In the genomic region with DNA sequence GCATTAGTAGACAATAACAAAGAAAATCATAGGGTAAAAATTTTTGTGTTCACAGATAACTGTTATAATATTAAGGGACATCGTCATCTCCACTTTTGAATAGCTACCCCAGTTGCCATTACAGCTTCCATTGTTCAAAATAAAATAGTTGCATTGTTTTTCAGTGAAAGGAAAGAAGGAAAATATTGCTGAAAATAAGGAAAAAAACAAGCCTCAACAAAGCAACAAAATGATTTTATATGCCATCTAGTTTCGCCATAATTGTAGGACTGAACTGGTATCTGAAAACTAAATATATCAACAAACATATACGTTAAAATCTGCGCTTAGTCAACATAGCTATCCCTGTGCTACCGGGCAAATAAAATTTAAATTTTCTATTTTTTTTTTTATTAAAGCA, we compare ENCODE assay signal across 11 cellular contexts. TPM values are rescaled to one million over a fixed set of nuclear protein-coding genes. Genes with fewer than 3 reads are reported as not detected.
DNase-seq lines count a peak whose midpoint lies in the region; ATAC-seq and TF ChIP-seq lines count a peak whose summit lies in the region.
"Had no signal": no experiment of that assay in that cellular context is flagged by ENCODE, and none has a peak within 500 bp of the region (broad histone marks: within the 10 kb centered on the region; RNA-seq: fewer than 3 reads in every experiment).

No MANE protein-coding gene starts in this region.

- WGBS in transverse colon (ENCODE audit: low coverage in 1 of 2), 2 donors = 64 to 68% methylated on average over 5 of the region's 5 CpGs

- ATAC-seq in Right ventricle myocardium superior (ENCODE audit: poor library complexity) (no peak), lower lobe of right lung (no peak), HG03439 (IDR thresholded peaks at IDR 0.05; ENCODE audit: unreplicated experiment) (no peak)
- ATAC-seq: WTC11 had no signal

- no peaks in the 10 kb centered on the region for H3K9me3 ChIP-seq in left ventricle myocardium inferior (replicated peaks)
- no peaks in the 10 kb centered on the region for H3K9me3 ChIP-seq in adipocyte (ENCODE audit: control insufficient read depth, low read length)
- H3K9me3 ChIP-seq in lower lobe of right lung = no peaks in the 10 kb centered on the region
- no peaks in the 10 kb centered on the region for H3K9me3 ChIP-seq in transverse colon
- H3K9me3 ChIP-seq: ascending aorta had no signal

- H3K4me1 ChIP-seq in left ventricle myocardium inferior (peaks cover 96% of the 10 kb centered on the region), adipocyte (ENCODE audit: control insufficient read depth, insufficient read depth, low read length) (peaks cover 35% of the 10 kb centered on the region), lower lobe of right lung (peaks cover 43% of the 10 kb centered on the region), transverse colon (peaks cover 7 to 52% (median 25%) of the 10 kb centered on the region in 4 donors)

- DNase-seq in left ventricle myocardium inferior (no peak), Right ventricle myocardium superior (no peak), adipocyte (ENCODE audit: low read depth) (no peak), lower lobe of right lung (no peak), transverse colon (no peak), NCI-H510A treated with DMSO at 0.1 percent for 48 hours (lab: John Stamatoyannopoulos, UW) (no peak), coronary artery (ENCODE audit: low spot score) (no peak)
- DNase-seq: NCI-H1105 treated with DMSO at 0.1 percent for 48 hours had no signal

- H3K9ac ChIP-seq in adipocyte (ENCODE audit: low read length) = peak overlapping the region; percentile 97

- in situ Hi-C loops in transverse colon (cut with MboI; ENCODE audit: low pct_ligation_motif_present in 1 of 4, low pct_unique_long_range_greater_than_20kb in 1 of 4, low sequenced_read_pairs in 3 of 4) = loop anchor here in 2 of 4 donors (10.0 kb wide), 1 partner anchor 332 kb away; no protein-coding TSS in a partner anchor

- H3K4me3 ChIP-seq in left ventricle myocardium inferior = peak overlapping the region; percentile 90
- H3K4me3 ChIP-seq in adipocyte (ENCODE audit: low read length) = peak overlapping the region; percentile 96
- peak overlapping the region; percentile 81 for H3K4me3 ChIP-seq in lower lobe of right lung
- no peak overlapping the region for H3K4me3 ChIP-seq in transverse colon
- no peak overlapping the region for H3K4me3 ChIP-seq in coronary artery

- TF ChIP-seq CTCF in left ventricle myocardium inferior (IDR thresholded peaks at IDR 0.05; ENCODE audit: borderline replicate concordance) = no peak
- no peak for TF ChIP-seq CTCF in lower lobe of right lung (IDR thresholded peaks at IDR 0.05)
- TF ChIP-seq CTCF in transverse colon (IDR thresholded peaks at IDR 0.05) = no peak
- no peak for TF ChIP-seq CTCF in coronary artery (IDR thresholded peaks at IDR 0.05)

- no peak for TF ChIP-seq POLR2A in transverse colon (IDR thresholded peaks at IDR 0.05)

- no peak for TF ChIP-seq EP300 in transverse colon (IDR thresholded peaks at IDR 0.05; ENCODE audit: low read depth)

- H3K27me3 ChIP-seq in left ventricle myocardium inferior (ENCODE audit: low read depth) (no peaks in the 10 kb centered on the region), adipocyte (replicated peaks; ENCODE audit: control insufficient read depth, insufficient read depth, low read length) (no peaks in the 10 kb centered on the region), lower lobe of right lung (ENCODE audit: low read depth) (no peaks in the 10 kb centered on the region), transverse colon (no peaks in the 10 kb centered on the region)
- H3K27me3 ChIP-seq: ascending aorta had no signal

- intact Hi-C loops in left ventricle myocardium inferior (cut with micrococcal nuclease) (no loop called here), Right ventricle myocardium superior (cut with DNase I) (no loop called here), lower lobe of right lung (cut with DNase I) (no loop called here), transverse colon (cut with DNase I; ENCODE audit: low total_unique reads) (loop anchor here (5.0 kb wide), 1 partner anchor 160 kb away; no protein-coding TSS in a partner anchor)

- H3K27ac ChIP-seq in left ventricle myocardium inferior (replicated peaks) (peak overlapping the region; percentile 96), lower lobe of right lung (no peak overlapping the region), transverse colon (peak overlapping the region; percentile 100), coronary artery (no peak overlapping the region)

- H3K36me3 ChIP-seq in left ventricle myocardium inferior (no peaks in the 10 kb centered on the region), adipocyte (ENCODE audit: control insufficient read depth, insufficient read depth, low read length, severe bottlenecking) (no peaks in the 10 kb centered on the region), lower lobe of right lung (no peaks in the 10 kb centered on the region), transverse colon (no peaks in the 10 kb centered on the region)
- H3K36me3 ChIP-seq: ascending aorta had no signal

RNA-seq across cellular contexts. Expression of a gene that starts 3.3 kb away (rescaled TPM):
- total RNA-seq in left ventricle myocardium inferior = 15.9 TPM
- 15.6 TPM for total RNA-seq in Right ventricle myocardium superior
- total RNA-seq in lower lobe of right lung = 41.7 TPM
- 10 to 100 TPM; 32.5 to 81.4 (median 51.8) TPM for total RNA-seq in transverse colon

Comparison
In these comparisons a context has a peak if more than half of its experiments do, and no peak if none do; other contexts are left out.
1. H3K27ac ChIP-seq: peak in left ventricle myocardium inferior (single experiment) and transverse colon (4 of 4); none in lower lobe of right lung (single experiment) and coronary artery (0 of 2).
2. H3K4me3 ChIP-seq: peak in left ventricle myocardium inferior (single experiment), adipocyte (single experiment) and lower lobe of right lung (single experiment); none in transverse colon (0 of 4) and coronary artery (single experiment).